Comparison of ENCODE assay signal across 19 cellular contexts in genomic region chr6:38687549-38687948, GRCh38. TPM values are rescaled to one million over a fixed set of nuclear protein-coding genes. Genes with fewer than 3 reads are reported as not detected.
"Had no signal": no experiment of that assay in that cellular context is flagged by ENCODE, and none has a peak within 500 bp of the region (broad histone marks: within the 10 kb centered on the region; RNA-seq: fewer than 3 reads in every experiment).

No MANE protein-coding gene starts in this region.

- H3K9me3 ChIP-seq: mucosa of descending colon, neutrophil, stomach had no signal

- DNase-seq: effector CD4-positive, alpha-beta T cell; endodermal cell; erythroblast; foreskin melanocyte; head of caudate nucleus; left colon; mucosa of descending colon; naive thymus-derived CD8-positive, alpha-beta T cell; posterior cingulate gyrus; stimulated activated CD4-positive, alpha-beta T cell treated with anti-CD3 and anti-CD28 coated beads, Interleukin-12 subunit alpha, Interleukin-12 subunit beta, amount 100 ng/mL, for 4 hours; stimulated activated naive CD4-positive, alpha-beta T cell; stomach; substantia nigra had no signal

- H3K9me3 Mint-ChIP-seq: endodermal cell; naive thymus-derived CD8-positive, alpha-beta T cell; type B pancreatic cell had no signal

- H3K27ac ChIP-seq: coronary artery, hepatocyte, neutrophil had no signal

- ATAC-seq: mucosa of descending colon; naive thymus-derived CD8-positive, alpha-beta T cell had no signal

- H3K4me3 ChIP-seq: coronary artery, hepatocyte, mucosa of descending colon, stomach had no signal

- H3K27me3 Mint-ChIP-seq: naive thymus-derived CD8-positive, alpha-beta T cell; type B pancreatic cell had no signal

- H3K4me3 Mint-ChIP-seq: endodermal cell; naive thymus-derived CD8-positive, alpha-beta T cell; type B pancreatic cell had no signal

- H3K27me3 ChIP-seq: hepatocyte, neutrophil, stomach had no signal

- H3K27ac Mint-ChIP-seq: type B pancreatic cell had no signal

- H3K4me2 ChIP-seq: hepatocyte had no signal

- H2AFZ ChIP-seq: hepatocyte had no signal

RNA-seq across cellular contexts. Expression of gene DNAH8, which starts 27.6 kb away (rescaled TPM):
- total RNA-seq: dermis microvascular lymphatic vessel endothelial cell; endodermal cell; kidney epithelial cell; left colon; naive thymus-derived CD8-positive, alpha-beta T cell had no signal
- polyA plus RNA-seq: naive thymus-derived CD8-positive, alpha-beta T cell had no signal
